ENCODE assay signal across 1 cellular context in genomic region chr1:213242883-213243282, GRCh38.
TF ChIP-seq lines count a peak whose summit lies in the region.

No MANE protein-coding gene starts in this region.

TF ChIP-seq in WTC11, 78 proteins besides CTCF, POLR2A, EP300 and RAD21 (continued from another document):
- TF ChIP-seq ZNF281 (CRISPR knock-in tag; IDR thresholded peaks at IDR 0.05): no peak
